9 cellular contexts compared by ENCODE assay signal in the genomic region with DNA sequence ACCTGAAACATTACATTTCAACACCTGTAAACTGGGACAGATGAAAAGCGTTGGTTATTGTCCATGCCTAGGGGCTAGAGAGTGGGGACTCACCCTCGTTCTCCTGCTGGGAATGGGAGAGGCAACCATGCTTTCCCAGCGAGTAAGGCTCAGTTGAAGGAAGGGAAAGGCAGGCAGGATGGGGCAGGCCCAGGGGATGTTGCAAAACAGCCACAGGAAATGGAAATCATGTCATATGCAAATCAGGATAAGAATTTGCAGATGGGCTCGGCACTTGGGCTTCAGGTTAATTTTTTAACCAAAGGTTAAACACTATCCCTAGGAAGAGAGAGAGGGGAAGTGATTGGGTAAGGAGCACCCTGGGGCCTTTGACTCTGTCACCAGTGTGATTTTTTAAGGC. TPM values are rescaled to one million over a fixed set of nuclear protein-coding genes. Genes with fewer than 3 reads are reported as not detected.
DNase-seq lines count a peak whose midpoint lies in the region; ATAC-seq and TF ChIP-seq lines count a peak whose summit lies in the region.
"Had no signal": no experiment of that assay in that cellular context is flagged by ENCODE, and none has a peak within 500 bp of the region (broad histone marks: within the 10 kb centered on the region; RNA-seq: fewer than 3 reads in every experiment).

No MANE protein-coding gene starts in this region.

- H3K4me1 ChIP-seq in MM.1S (ENCODE audit: low read length): peaks cover 13% of the 10 kb centered on the region

- no peak overlapping the region for H3K27ac ChIP-seq in MM.1S (ENCODE audit: low read length)

- H4K20me1 ChIP-seq in MM.1S (ENCODE audit: insufficient read depth, low read length): no peaks in the 10 kb centered on the region

- peak overlapping the region; percentile 75 for H3K4me2 ChIP-seq in MM.1S (ENCODE audit: low read depth, low read length)

- H3K36me3 ChIP-seq in MM.1S (replicated peaks; ENCODE audit: insufficient read depth, low read length): no peaks in the 10 kb centered on the region

- peak; percentile 54 for ATAC-seq in GM21367 (IDR thresholded peaks at IDR 0.05; ENCODE audit: unreplicated experiment)
- ATAC-seq in Right ventricle myocardium superior (ENCODE audit: poor library complexity): no peak

- peak overlapping the region; percentile 96 for H2AFZ ChIP-seq in MM.1S (ENCODE audit: low read length)

- H3F3A ChIP-seq in MM.1S (ENCODE audit: insufficient read depth, low read length): no peaks in the 10 kb centered on the region

- DNase-seq in Daoy (ENCODE audit: low read depth): peak; percentile 27
- DNase-seq in MM.1S: peak; percentile 25
- peak; percentile 56 for DNase-seq in glomerular visceral epithelial cell (ENCODE audit: extremely low spot score)
- no peak for DNase-seq in stimulated activated CD4-positive, alpha-beta T cell treated with anti-CD3 and anti-CD28 coated beads, Interleukin-12 subunit alpha, Interleukin-12 subunit beta, amount 100 ng/mL, for 4 hours
- DNase-seq in Right ventricle myocardium superior: no peak
- DNase-seq in SIG-M5 treated with dmso at 0.1 percent for 504 hours (lab: John Stamatoyannopoulos, UW; ENCODE audit: unreplicated experiment): no peak
- DNase-seq in SIG-M5 (lab: John Stamatoyannopoulos, UW): no peak

- H3K27me3 ChIP-seq in MM.1S (replicated peaks; ENCODE audit: insufficient read depth, low read length): no peaks in the 10 kb centered on the region

- TF ChIP-seq CTCF in MM.1S (IDR thresholded peaks at IDR 0.05; ENCODE audit: low read length): no peak

- intact Hi-C loops in Right ventricle myocardium superior (cut with DNase I): no loop called here

- H3K9me2 ChIP-seq in MM.1S (replicated peaks; ENCODE audit: insufficient read depth, low read length): no peaks in the 10 kb centered on the region

- H3K9me3 ChIP-seq in MM.1S (replicated peaks; ENCODE audit: insufficient read depth, low read length): no peaks in the 10 kb centered on the region

- no peaks in the 10 kb centered on the region for H3K79me2 ChIP-seq in MM.1S (ENCODE audit: low read length)

- H3K9ac ChIP-seq in MM.1S (ENCODE audit: low read length): no peak overlapping the region; the same call in 1 of the 2 replicates

- peak overlapping the region; percentile 22; the same call in 1 of the 2 replicates for H3K4me3 ChIP-seq in MM.1S (ENCODE audit: low read length)

RNA-seq across cellular contexts. Expression of a gene that starts 14.5 kb away (rescaled TPM):
- total RNA-seq in Daoy (2014; rRNA removed; shearing (Covaris generic)): not detected in 2 replicates
- not detected for total RNA-seq in Right ventricle myocardium superior
- total RNA-seq: astrocyte had no signal

RNA-seq across cellular contexts. Expression of a gene that starts 59.0 kb away (rescaled TPM):
- not detected in 2 replicates for total RNA-seq in Daoy (2014; rRNA removed; shearing (Covaris generic))
- not detected for total RNA-seq in Right ventricle myocardium superior
- total RNA-seq: astrocyte had no signal

Comparison
In these comparisons a context has a peak if more than half of its experiments do, and no peak if none do; other contexts are left out.
1. DNase-seq: peak in Daoy (single experiment), MM.1S (single experiment) and glomerular visceral epithelial cell (single experiment); none in stimulated activated CD4-positive, alpha-beta T cell treated with anti-CD3 and anti-CD28 coated beads, Interleukin-12 subunit alpha, Interleukin-12 subunit beta, amount 100 ng/mL, for 4 hours (single experiment), Right ventricle myocardium superior (single experiment), SIG-M5 treated with dmso at 0.1 percent for 504 hours (single experiment) and SIG-M5 (single experiment).